16 cellular contexts compared by ENCODE assay signal in genomic region chr1:34736711-34737110, GRCh38.
DNase-seq lines count a peak whose midpoint lies in the region; ATAC-seq and TF ChIP-seq lines count a peak whose summit lies in the region.
"Had no signal": no experiment of that assay in that cellular context is flagged by ENCODE, and none has a peak within 500 bp of the region (broad histone marks: within the 10 kb centered on the region; RNA-seq: fewer than 3 reads in every experiment).

No MANE protein-coding gene starts in this region.

- ATAC-seq in HG03442 (IDR thresholded peaks at IDR 0.05; ENCODE audit: unreplicated experiment) (no peak), GM18505 (IDR thresholded peaks at IDR 0.05; ENCODE audit: unreplicated experiment) (no peak)

- intact Hi-C loops in head of caudate nucleus (cut with DNase I): no loop called here

- peak; percentile 73 for DNase-seq in Ammon's horn (ENCODE audit: low spot score)
- peak; percentile 38 for DNase-seq in DMS79 (lab: John Stamatoyannopoulos, UW)
- DNase-seq in NCI-H1436 treated with DMSO at 0.1 percent for 48 hours (lab: John Stamatoyannopoulos, UW): peak; percentile 31
- peak; percentile 30 to 90 (median 70) for DNase-seq in head of caudate nucleus
- no peak for DNase-seq in HPDE6-E6E7 (ENCODE audit: extremely low spot score)
- DNase-seq: GOT3, KBM-7, NCI-H1694, NCI-H2107, NCI-H446 treated with DMSO at 0.1 percent for 48 hours, NCI-H82, PC-9, SJCRH30, T1000 had no signal

- no peak for TF ChIP-seq POLR2A in GM18505 (IDR thresholded peaks at IDR 0.05; ENCODE audit: borderline replicate concordance, extremely low read depth, insufficient read depth, insufficient read length)
